ENCODE assay signal across 25 cellular contexts in genomic region chr13:49714757-49715156, GRCh38.
"Had no signal": no experiment of that assay in that cellular context is flagged by ENCODE, and none has a peak within 500 bp of the region (broad histone marks: within the 10 kb centered on the region; RNA-seq: fewer than 3 reads in every experiment).

No MANE protein-coding gene starts in this region.

- H3K36me3 ChIP-seq: uterus had no signal

- H3K4me1 Mint-ChIP-seq: nephron progenitor cell; stimulated activated naive B cell treated with anti-CD40 and anti-IgM and Interleukin-4, amounts not matched to agents 10 μg/mL and 1 μg/mL and 100 μg/mL, for 72 hours had no signal

- H3K4me1 ChIP-seq: esophagus muscularis mucosa, foreskin keratinocyte, lower lobe of right lung, psoas muscle, sigmoid colon, suprapubic skin, transverse colon, upper lobe of right lung, uterus had no signal

- H3K4me3 Mint-ChIP-seq: effector memory CD8-positive, alpha-beta T cell; naive thymus-derived CD8-positive, alpha-beta T cell; nephron progenitor cell; stimulated activated naive B cell treated with anti-CD40 and anti-IgM and Interleukin-4, amounts not matched to agents 10 μg/mL and 1 μg/mL and 100 μg/mL, for 72 hours; stimulated activated naive CD8-positive, alpha-beta T cell treated with anti-CD3 and anti-CD28 coated beads, Interleukin-15, Interleukin-2, amounts not matched to agents 100 ng/mL and 50 ng/mL, for 24 hours had no signal

- H3K27ac ChIP-seq: esophagus muscularis mucosa, foreskin keratinocyte, heart right ventricle, lower lobe of right lung, psoas muscle, sigmoid colon, suprapubic skin, transverse colon, upper lobe of right lung, uterus had no signal

- H3K27me3 ChIP-seq: esophagus muscularis mucosa, foreskin keratinocyte, heart right ventricle, sigmoid colon, suprapubic skin, transverse colon, upper lobe of right lung, uterus had no signal

- H3K27me3 Mint-ChIP-seq: effector memory CD8-positive, alpha-beta T cell; naive thymus-derived CD8-positive, alpha-beta T cell; stimulated activated naive B cell treated with anti-CD40 and anti-IgM and Interleukin-4, amounts not matched to agents 10 μg/mL and 1 μg/mL and 100 μg/mL, for 72 hours; stimulated activated naive CD8-positive, alpha-beta T cell treated with anti-CD3 and anti-CD28 coated beads, Interleukin-15, Interleukin-2, amounts not matched to agents 100 ng/mL and 50 ng/mL, for 24 hours had no signal

- H3K27ac Mint-ChIP-seq: effector memory CD8-positive, alpha-beta T cell; naive thymus-derived CD8-positive, alpha-beta T cell; nephron progenitor cell; stimulated activated naive B cell treated with anti-CD40 and anti-IgM and Interleukin-4, amounts not matched to agents 10 μg/mL and 1 μg/mL and 100 μg/mL, for 72 hours; stimulated activated naive CD8-positive, alpha-beta T cell treated with anti-CD3 and anti-CD28 coated beads, Interleukin-15, Interleukin-2, amounts not matched to agents 100 ng/mL and 50 ng/mL, for 24 hours had no signal

- ATAC-seq: effector memory CD8-positive, alpha-beta T cell; foreskin keratinocyte; heart right ventricle; left ventricle myocardium superior; lower lobe of right lung; naive thymus-derived CD8-positive, alpha-beta T cell; psoas muscle; right cardiac atrium; stimulated activated naive B cell treated with anti-CD40 and anti-IgM and Interleukin-4, amounts not matched to agents 10 μg/mL and 1 μg/mL and 100 μg/mL, for 72 hours; upper lobe of right lung had no signal

- FAIRE-seq: endothelial cell of umbilical vein had no signal

- DNase-seq: cortex of kidney; effector memory CD8-positive, alpha-beta T cell; foreskin keratinocyte; glutamatergic neuron; heart right ventricle; hippocampal formation; islet precursor cell; left ventricle myocardium superior; lower lobe of right lung; naive thymus-derived CD8-positive, alpha-beta T cell; nephron progenitor cell; nucleus accumbens; posterior cingulate gyrus; psoas muscle; right cardiac atrium; sigmoid colon; stimulated activated CD4-positive, alpha-beta T cell treated with anti-CD3 and anti-CD28 coated beads, Interleukin-2, amount 100 ng/mL, for 48 hours; stimulated activated naive B cell treated with anti-CD40 and anti-IgM and Interleukin-4, amounts not matched to agents 10 μg/mL and 1 μg/mL and 100 μg/mL, for 72 hours; transverse colon; upper lobe of right lung; uterus had no signal

- H3K4me3 ChIP-seq: esophagus muscularis mucosa, heart right ventricle, lower lobe of right lung, psoas muscle, sigmoid colon, suprapubic skin, transverse colon, upper lobe of right lung, uterus had no signal
